9 cellular contexts compared by ENCODE assay signal in genomic region chr19:58577581-58578429, GRCh38. TPM values are rescaled to one million over a fixed set of nuclear protein-coding genes. Genes with fewer than 3 reads are reported as not detected.
DNase-seq lines count a peak whose midpoint lies in the region; ATAC-seq and TF ChIP-seq lines count a peak whose summit lies in the region.
"Had no signal": no experiment of that assay in that cellular context is flagged by ENCODE, and none has a peak within 500 bp of the region (broad histone marks: within the 10 kb centered on the region; RNA-seq: fewer than 3 reads in every experiment).

No MANE protein-coding gene starts in this region.

- no peaks in the 10 kb centered on the region for H3K9me3 Mint-ChIP-seq in activated naive CD8-positive, alpha-beta T cell treated with anti-CD3 and anti-CD28 coated beads, Interleukin-2, amount 50 U/mL, for 24 hours
- H3K9me3 Mint-ChIP-seq in progenitor cell of endocrine pancreas (ENCODE audit: low read depth), result no peaks in the 10 kb centered on the region
- H3K9me3 Mint-ChIP-seq in CD8-positive, alpha-beta T cell, result no peaks in the 10 kb centered on the region

- peaks cover 19% of the 10 kb centered on the region for H3K4me1 ChIP-seq in CD8-positive, alpha-beta T cell (ENCODE audit: insufficient read depth, low read length)

- H3K4me3 ChIP-seq in CD8-positive, alpha-beta T cell (ENCODE audit: low read depth, low read length), result no peak overlapping the region
- H3K4me3 ChIP-seq: A549, HAP-1, lung had no signal

- peaks cover 53% of the 10 kb centered on the region for H3K4me1 Mint-ChIP-seq in activated naive CD8-positive, alpha-beta T cell treated with anti-CD3 and anti-CD28 coated beads, Interleukin-2, amount 50 U/mL, for 24 hours
- H3K4me1 Mint-ChIP-seq in progenitor cell of endocrine pancreas (ENCODE audit: low read depth), result peaks cover 9% of the 10 kb centered on the region
- peaks cover 30% of the 10 kb centered on the region for H3K4me1 Mint-ChIP-seq in CD8-positive, alpha-beta T cell (ENCODE audit: low read depth)

- H3K27ac Mint-ChIP-seq in activated naive CD8-positive, alpha-beta T cell treated with anti-CD3 and anti-CD28 coated beads, Interleukin-2, amount 50 U/mL, for 24 hours, result peak overlapping the region; percentile 75
- no peak overlapping the region for H3K27ac Mint-ChIP-seq in progenitor cell of endocrine pancreas
- no peak overlapping the region for H3K27ac Mint-ChIP-seq in CD8-positive, alpha-beta T cell

- H3K27me3 ChIP-seq in CD8-positive, alpha-beta T cell (ENCODE audit: insufficient read depth, low read length), result no peaks in the 10 kb centered on the region

- intact Hi-C loops in CD8-positive, alpha-beta T cell (cut with DNase I, micrococcal nuclease), result no loop called here

- H3K4me3 Mint-ChIP-seq in activated naive CD8-positive, alpha-beta T cell treated with anti-CD3 and anti-CD28 coated beads, Interleukin-2, amount 50 U/mL, for 24 hours, result peak overlapping the region; percentile 13
- no peak overlapping the region for H3K4me3 Mint-ChIP-seq in progenitor cell of endocrine pancreas (ENCODE audit: low read depth)
- no peak overlapping the region for H3K4me3 Mint-ChIP-seq in CD8-positive, alpha-beta T cell

- CTCF ChIA-PET in CD8-positive, alpha-beta T cell (lab: Charles Lee), result interaction anchor here (0.6 to 3.3 kb wide), 4 partner anchors 58 to 270 kb away, joined by 3 to 24 read pairs (median 4); partner anchors contain the start of gene ZBTB45

- POLR2A ChIA-PET in CD8-positive, alpha-beta T cell (lab: Charles Lee), result interaction anchor here (1.1 to 1.3 kb wide), 2 partner anchors 16 to 58 kb away, joined by 3 to 5 read pairs; partner anchors contain the start of gene ZBTB45

- no peak overlapping the region for H3K27ac ChIP-seq in CD8-positive, alpha-beta T cell (ENCODE audit: low read depth, low read length)
- H3K27ac ChIP-seq: A549 had no signal

- TF ChIP-seq CTCF in progenitor cell of endocrine pancreas (IDR thresholded peaks at IDR 0.05; ENCODE audit: unreplicated experiment), result no peak
- no peak for TF ChIP-seq CTCF in CD8-positive, alpha-beta T cell (IDR thresholded peaks at IDR 0.05)

- H3K36me3 ChIP-seq in CD8-positive, alpha-beta T cell (ENCODE audit: insufficient read depth, low read length), result no peaks in the 10 kb centered on the region

- peaks cover 13% of the 10 kb centered on the region for H3K36me3 Mint-ChIP-seq in activated naive CD8-positive, alpha-beta T cell treated with anti-CD3 and anti-CD28 coated beads, Interleukin-2, amount 50 U/mL, for 24 hours (ENCODE audit: low read depth)
- H3K36me3 Mint-ChIP-seq in progenitor cell of endocrine pancreas (ENCODE audit: insufficient read depth), result peaks cover 8% of the 10 kb centered on the region
- H3K36me3 Mint-ChIP-seq in CD8-positive, alpha-beta T cell, result peaks cover 14% of the 10 kb centered on the region

- DNase-seq in activated CD4-positive, alpha-beta T cell treated with anti-CD3 and anti-CD28 coated beads, Interleukin-2, amount 50 U/mL, for 48 hours, result peak; percentile 2 to 7
- DNase-seq in activated CD4-positive, alpha-beta T cell treated with anti-CD3 and anti-CD28 coated beads for 48 hours, result no peak
- DNase-seq in activated naive CD8-positive, alpha-beta T cell treated with anti-CD3 and anti-CD28 coated beads, Interleukin-2, amount 50 U/mL, for 24 hours, result no peak
- DNase-seq in progenitor cell of endocrine pancreas (ENCODE audit: low spot score, unreplicated experiment), result peak; percentile 6
- DNase-seq in CD8-positive, alpha-beta T cell, result no peak
- DNase-seq in HK-2 (ENCODE audit: unreplicated experiment), result no peak

- peaks cover 4% of the 10 kb centered on the region for H3K27me3 Mint-ChIP-seq in activated naive CD8-positive, alpha-beta T cell treated with anti-CD3 and anti-CD28 coated beads, Interleukin-2, amount 50 U/mL, for 24 hours
- no peaks in the 10 kb centered on the region for H3K27me3 Mint-ChIP-seq in progenitor cell of endocrine pancreas
- no peaks in the 10 kb centered on the region for H3K27me3 Mint-ChIP-seq in CD8-positive, alpha-beta T cell (ENCODE audit: low read depth)

- no peak for ATAC-seq in activated naive CD8-positive, alpha-beta T cell treated with anti-CD3 and anti-CD28 coated beads, Interleukin-2, amount 50 U/mL, for 24 hours
- ATAC-seq in CD8-positive, alpha-beta T cell, result no peak
- ATAC-seq: A549 had no signal

- H3K9me3 ChIP-seq in CD8-positive, alpha-beta T cell (ENCODE audit: low read length), result no peaks in the 10 kb centered on the region
- H3K9me3 ChIP-seq: A549, HAP-1 had no signal

RNA-seq across cellular contexts. Expression of gene MZF1, which starts 4.7 kb away (rescaled TPM):
- total RNA-seq in progenitor cell of endocrine pancreas, result 70.9 and 71.3 TPM in 2 replicates
- 10 to 100 TPM; 14.1 to 15.0 TPM for total RNA-seq in CD8-positive, alpha-beta T cell

RNA-seq across cellular contexts. Expression of gene UBE2M, which starts 19.4 kb away (rescaled TPM):
- 73.0 and 80.4 TPM in 2 replicates for total RNA-seq in progenitor cell of endocrine pancreas
- 10 to 100 TPM; 26.9 to 29.5 TPM for total RNA-seq in CD8-positive, alpha-beta T cell

RNA-seq across cellular contexts. Expression of gene CHMP2A, which starts 22.9 kb away (rescaled TPM):
- 72.2 and 81.5 TPM in 2 replicates for total RNA-seq in progenitor cell of endocrine pancreas
- 10 to 100 TPM; 41.5 to 51.7 TPM for total RNA-seq in CD8-positive, alpha-beta T cell

RNA-seq across cellular contexts. Expression of gene TRIM28, which starts 33.9 kb away (rescaled TPM):
- total RNA-seq in progenitor cell of endocrine pancreas, result 699 and 731 TPM in 2 replicates
- total RNA-seq in CD8-positive, alpha-beta T cell, result 100 to 1,000 TPM; 525 to 549 TPM

RNA-seq across cellular contexts. Expression of gene ZBTB45, which starts 58.2 kb away (rescaled TPM):
- 22.3 and 22.7 TPM in 2 replicates for total RNA-seq in progenitor cell of endocrine pancreas
- 1 to 10 TPM; 4.8 to 5.6 TPM for total RNA-seq in CD8-positive, alpha-beta T cell

Comparison
In these comparisons a context has a peak if more than half of its experiments do, and no peak if none do; other contexts are left out.
1. DNase-seq: peak in activated CD4-positive, alpha-beta T cell treated with anti-CD3 and anti-CD28 coated beads, Interleukin-2, amount 50 U/mL, for 48 hours (2 of 2) and progenitor cell of endocrine pancreas (single experiment); none in activated CD4-positive, alpha-beta T cell treated with anti-CD3 and anti-CD28 coated beads for 48 hours (single experiment), activated naive CD8-positive, alpha-beta T cell treated with anti-CD3 and anti-CD28 coated beads, Interleukin-2, amount 50 U/mL, for 24 hours (single experiment), CD8-positive, alpha-beta T cell (0 of 7) and HK-2 (single experiment).